14 cellular contexts compared by ENCODE assay signal in the genomic region with DNA sequence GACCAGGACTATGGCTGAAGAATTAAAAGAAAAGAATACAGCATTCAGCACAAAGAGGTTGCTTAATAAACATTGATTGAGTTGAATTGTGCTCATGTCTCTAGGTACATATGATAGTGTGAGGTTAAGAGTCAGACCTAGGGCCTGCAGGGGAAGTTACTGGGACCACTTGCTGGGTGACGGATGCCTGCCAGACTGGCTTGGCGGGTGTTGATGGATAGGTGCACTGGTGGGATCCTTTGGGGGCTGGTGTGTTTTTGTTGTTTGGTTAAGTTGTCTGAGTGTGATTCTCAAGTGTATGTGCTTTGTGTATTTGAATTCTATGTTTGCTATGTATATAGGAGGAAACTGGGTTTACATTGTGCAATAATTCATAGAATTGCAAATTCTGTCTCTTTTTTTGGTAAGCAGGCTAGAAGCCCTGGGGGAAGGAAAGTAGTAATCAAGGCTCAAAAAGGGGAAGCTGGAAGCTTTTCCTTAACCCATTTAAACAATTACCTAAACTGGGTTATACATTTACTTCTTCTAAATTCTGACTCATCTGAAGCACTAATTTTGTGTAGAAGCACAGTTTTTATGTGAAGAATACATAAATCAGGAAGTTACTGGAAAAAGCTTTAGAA. TPM values are rescaled to one million over a fixed set of nuclear protein-coding genes. Genes with fewer than 3 reads are reported as not detected.
DNase-seq lines count a peak whose midpoint lies in the region; ATAC-seq and TF ChIP-seq lines count a peak whose summit lies in the region.
"Had no signal": no experiment of that assay in that cellular context is flagged by ENCODE, and none has a peak within 500 bp of the region (broad histone marks: within the 10 kb centered on the region; RNA-seq: fewer than 3 reads in every experiment).

No MANE protein-coding gene starts in this region.

- no peak for ATAC-seq in activated CD8-positive, alpha-beta T cell treated with anti-CD3 and anti-CD28 coated beads for 36 hours
- ATAC-seq in aorta (ENCODE audit: low FRiP score), result no peak

- 92 to 93% methylated on average over 2 of the region's 2 CpGs for WGBS in aorta, 2 donors

- no peaks in the 10 kb centered on the region for H3K27me3 ChIP-seq in aorta (ENCODE audit: control insufficient read depth in 1 of 2, insufficient read depth in 2 of 2, low read length in 1 of 2)
- H3K27me3 ChIP-seq: hepatocyte had no signal

- no peaks in the 10 kb centered on the region for H3K9me3 ChIP-seq in aorta (ENCODE audit: control insufficient read depth, low read length)

- peaks cover 4% of the 10 kb centered on the region for H3K36me3 Mint-ChIP-seq in activated CD4-positive, alpha-beta T cell treated with anti-CD3 and anti-CD28 coated beads, Interleukin-2, amount 10 ng/mL, durations not matched to agents 24 days and 14 days (ENCODE audit: low read depth)
- peaks cover 6% of the 10 kb centered on the region for H3K36me3 Mint-ChIP-seq in activated CD8-positive, alpha-beta T cell treated with anti-CD3 and anti-CD28 coated beads for 36 hours (ENCODE audit: low read depth)

- peaks cover 37% of the 10 kb centered on the region for H3K4me1 Mint-ChIP-seq in activated CD4-positive, alpha-beta T cell treated with anti-CD3 and anti-CD28 coated beads, Interleukin-2, amount 10 ng/mL, durations not matched to agents 24 days and 14 days
- H3K4me1 Mint-ChIP-seq in activated CD8-positive, alpha-beta T cell treated with anti-CD3 and anti-CD28 coated beads for 36 hours (ENCODE audit: low read depth), result peaks cover 72% of the 10 kb centered on the region

- no peak for DNase-seq in activated CD4-positive, alpha-beta T cell treated with anti-CD3 and anti-CD28 coated beads, Interleukin-2, amount 10 ng/mL, durations not matched to agents 24 days and 14 days
- no peak for DNase-seq in activated CD4-positive, alpha-beta T cell treated with anti-CD3 and anti-CD28 coated beads for 48 hours
- DNase-seq in KBM-7, result peak; percentile 93
- no peak for DNase-seq in activated CD8-positive, alpha-beta T cell treated with anti-CD3 and anti-CD28 coated beads for 36 hours
- peak; percentile 29 for DNase-seq in pons (ENCODE audit: low spot score)
- DNase-seq in aorta, result no peak
- no peak for DNase-seq in anterior cingulate cortex (lab: John Stamatoyannopoulos, UW)
- DNase-seq in NCI-H345 treated with DMSO at 0.1 percent for 48 hours (lab: John Stamatoyannopoulos, UW; ENCODE audit: unreplicated experiment), result no peak
- DNase-seq: activated CD4-positive, alpha-beta T cell treated with anti-CD3 and anti-CD28 coated beads, Interleukin-2, amount 50 U/mL, for 4 hours; EL; midbrain; NCI-H2171 treated with DMSO at 0.1 percent for 48 hours had no signal

- H3K4me3 Mint-ChIP-seq in activated CD4-positive, alpha-beta T cell treated with anti-CD3 and anti-CD28 coated beads, Interleukin-2, amount 10 ng/mL, durations not matched to agents 24 days and 14 days, result peak overlapping the region; percentile 32
- peak overlapping the region; percentile 39 for H3K4me3 Mint-ChIP-seq in activated CD8-positive, alpha-beta T cell treated with anti-CD3 and anti-CD28 coated beads for 36 hours

- in situ Hi-C loops in KBM-7 (cut with MboI; ENCODE audit: low pct_unique_long_range_greater_than_20kb, low sequenced_read_pairs), result no loop called here

- H3K4me3 ChIP-seq in aorta (ENCODE audit: low read length in 2 of 2), result no peak overlapping the region
- H3K4me3 ChIP-seq: hepatocyte, skin epidermis had no signal

- peaks cover 5% of the 10 kb centered on the region for H3K9me3 Mint-ChIP-seq in activated CD4-positive, alpha-beta T cell treated with anti-CD3 and anti-CD28 coated beads, Interleukin-2, amount 10 ng/mL, durations not matched to agents 24 days and 14 days
- peaks cover 8% of the 10 kb centered on the region for H3K9me3 Mint-ChIP-seq in activated CD8-positive, alpha-beta T cell treated with anti-CD3 and anti-CD28 coated beads for 36 hours

- intact Hi-C loops in activated CD4-positive, alpha-beta T cell treated with anti-CD3 and anti-CD28 coated beads, Interleukin-2, amount 10 ng/mL, durations not matched to agents 24 days and 14 days (cut with micrococcal nuclease), result loop anchor here (5.0 kb wide), 3 partner anchors 61 to 431 kb away; partner anchors contain the start of gene CD58
- intact Hi-C loops in activated CD8-positive, alpha-beta T cell treated with anti-CD3 and anti-CD28 coated beads for 36 hours (cut with micrococcal nuclease), result loop anchor here (5.0 to 10.0 kb wide), 3 partner anchors 54 to 661 kb away; no protein-coding TSS in a partner anchor
- intact Hi-C loops in aorta (cut with DNase I), result no loop called here

- CTCF ChIA-PET in activated CD8-positive, alpha-beta T cell treated with anti-CD3 and anti-CD28 coated beads for 36 hours (lab: Charles Lee), result interaction anchor here (0.8 to 2.2 kb wide), 4 partner anchors 11 to 69 kb away, joined by 3 to 5 read pairs (median 4); no protein-coding TSS in a partner anchor

- no peak for TF ChIP-seq CTCF in activated CD8-positive, alpha-beta T cell treated with anti-CD3 and anti-CD28 coated beads for 36 hours (IDR thresholded peaks at IDR 0.05)

- H3K27ac Mint-ChIP-seq in activated CD4-positive, alpha-beta T cell treated with anti-CD3 and anti-CD28 coated beads, Interleukin-2, amount 10 ng/mL, durations not matched to agents 24 days and 14 days, result peak overlapping the region; percentile 45
- H3K27ac Mint-ChIP-seq in activated CD8-positive, alpha-beta T cell treated with anti-CD3 and anti-CD28 coated beads for 36 hours, result peak overlapping the region; percentile 81

- no peaks in the 10 kb centered on the region for H3K4me1 ChIP-seq in aorta (ENCODE audit: control insufficient read depth in 1 of 2, insufficient read depth in 2 of 2, low read length in 2 of 2)

- no peaks in the 10 kb centered on the region for H3K36me3 ChIP-seq in aorta (ENCODE audit: control insufficient read depth in 1 of 2, insufficient read depth in 2 of 2, low read length in 1 of 2)

- H3K27me3 Mint-ChIP-seq in activated CD4-positive, alpha-beta T cell treated with anti-CD3 and anti-CD28 coated beads, Interleukin-2, amount 10 ng/mL, durations not matched to agents 24 days and 14 days, result peaks cover 2% of the 10 kb centered on the region
- H3K27me3 Mint-ChIP-seq in activated CD8-positive, alpha-beta T cell treated with anti-CD3 and anti-CD28 coated beads for 36 hours, result no peaks in the 10 kb centered on the region

- H3K27ac ChIP-seq in aorta (ENCODE audit: low read depth in 1 of 2, low read length in 2 of 2), result no peak overlapping the region
- H3K27ac ChIP-seq: hepatocyte had no signal

- POLR2A ChIA-PET in activated CD8-positive, alpha-beta T cell treated with anti-CD3 and anti-CD28 coated beads for 36 hours (lab: Charles Lee), result interaction anchor here (1.0 to 2.3 kb wide), 7 partner anchors 16 to 265 kb away, joined by 3 to 8 read pairs (median 3); partner anchors contain the start of gene TTF2

RNA-seq across cellular contexts. Expression of gene CD101, which starts 1.8 kb away (rescaled TPM):
- 0.82 and 1.2 TPM in 2 replicates for total RNA-seq in activated CD4-positive, alpha-beta T cell treated with anti-CD3 and anti-CD28 coated beads, Interleukin-2, amount 10 ng/mL, durations not matched to agents 24 days and 14 days
- 1 to 10 TPM; 2.5 to 3.2 TPM for total RNA-seq in activated CD8-positive, alpha-beta T cell treated with anti-CD3 and anti-CD28 coated beads for 36 hours
- total RNA-seq in aorta, result 1 to 10 TPM; 1.2 to 2.4 TPM
- 1 to 10 TPM in 1 of 2 donors, not detected in 1; 2.4 TPM for polyA plus RNA-seq in aorta
- polyA plus RNA-seq: hepatocyte had no signal

RNA-seq across cellular contexts. Expression of gene TTF2, which starts 56.8 kb away (rescaled TPM):
- 108 and 116 TPM in 2 replicates for total RNA-seq in activated CD4-positive, alpha-beta T cell treated with anti-CD3 and anti-CD28 coated beads, Interleukin-2, amount 10 ng/mL, durations not matched to agents 24 days and 14 days
- total RNA-seq in activated CD8-positive, alpha-beta T cell treated with anti-CD3 and anti-CD28 coated beads for 36 hours, result 100 to 1,000 TPM; 126 to 127 TPM
- total RNA-seq in aorta, result 10 to 100 TPM; 12.5 to 18.8 TPM
- polyA plus RNA-seq in aorta, result 1 to 10 TPM in 1 of 2 donors, under 1 TPM in 1; 0.63 to 4.7 TPM

Comparison
In these comparisons a context has a peak if more than half of its experiments do, and no peak if none do; other contexts are left out.
1. DNase-seq: peak in KBM-7 (single experiment) and pons (single experiment); none in activated CD4-positive, alpha-beta T cell treated with anti-CD3 and anti-CD28 coated beads, Interleukin-2, amount 10 ng/mL, durations not matched to agents 24 days and 14 days (single experiment), activated CD4-positive, alpha-beta T cell treated with anti-CD3 and anti-CD28 coated beads for 48 hours (single experiment), activated CD8-positive, alpha-beta T cell treated with anti-CD3 and anti-CD28 coated beads for 36 hours (single experiment), aorta (0 of 2), anterior cingulate cortex (0 of 58) and NCI-H345 treated with DMSO at 0.1 percent for 48 hours (single experiment).
2. intact Hi-C loops: an anchor here in activated CD4-positive, alpha-beta T cell treated with anti-CD3 and anti-CD28 coated beads, Interleukin-2, amount 10 ng/mL, durations not matched to agents 24 days and 14 days (5.0 kb wide) and activated CD8-positive, alpha-beta T cell treated with anti-CD3 and anti-CD28 coated beads for 36 hours (5.0 to 10.0 kb wide); none called in aorta.